ENCODE assay signal across 22 cellular contexts in genomic region chr20:50872562-50873288, GRCh38. TPM values are rescaled to one million over a fixed set of nuclear protein-coding genes. Genes with fewer than 3 reads are reported as not detected.
DNase-seq lines count a peak whose midpoint lies in the region; ATAC-seq and TF ChIP-seq lines count a peak whose summit lies in the region.
"Had no signal": no experiment of that assay in that cellular context is flagged by ENCODE, and none has a peak within 500 bp of the region (broad histone marks: within the 10 kb centered on the region; RNA-seq: fewer than 3 reads in every experiment).

No MANE protein-coding gene starts in this region.

- H3K9me3 ChIP-seq in BLaER1 = no peaks in the 10 kb centered on the region
- peaks cover 2% of the 10 kb centered on the region for H3K9me3 ChIP-seq in trophoblast cell (ENCODE audit: insufficient read depth, low read depth, low read length)
- no peaks in the 10 kb centered on the region for H3K9me3 ChIP-seq in breast epithelium
- H3K9me3 ChIP-seq: BE2C, psoas muscle, SK-N-SH, stomach, tibial artery had no signal

- peak overlapping the region; percentile 66 for H3K9ac ChIP-seq in BLaER1
- no peak overlapping the region for H3K9ac ChIP-seq in trophoblast cell (ENCODE audit: low read length)
- H3K9ac ChIP-seq: KMS-11, SK-N-SH had no signal

- H2AK5ac ChIP-seq in trophoblast cell (ENCODE audit: low read length) = peak overlapping the region; percentile 49

- H2BK120ac ChIP-seq in trophoblast cell (ENCODE audit: insufficient read depth, low read length, poor library complexity) = peak overlapping the region; percentile 27

- no peaks in the 10 kb centered on the region for H4K20me1 ChIP-seq in BLaER1

- H3K79me2 ChIP-seq in trophoblast cell (ENCODE audit: control insufficient read depth, insufficient read depth, low read length, poor library complexity) = peaks cover 4% of the 10 kb centered on the region

- H3K27me3 Mint-ChIP-seq in IgD-negative memory B cell = no peaks in the 10 kb centered on the region

- H3K36me3 Mint-ChIP-seq in IgD-negative memory B cell = no peaks in the 10 kb centered on the region

- no peak for ATAC-seq in HG02970 (IDR thresholded peaks at IDR 0.05; ENCODE audit: low FRiP score, unreplicated experiment)
- ATAC-seq: psoas muscle had no signal

- H2AFZ ChIP-seq in trophoblast cell (ENCODE audit: insufficient read depth, low read length, poor library complexity) = no peak overlapping the region

- H2BK12ac ChIP-seq in trophoblast cell (ENCODE audit: low read length) = peak overlapping the region; percentile 32

- no peak for TF ChIP-seq CTCF in breast epithelium (IDR thresholded peaks at IDR 0.05)

- H3K18ac ChIP-seq in trophoblast cell (ENCODE audit: low read length) = no peak overlapping the region

- H3K23ac ChIP-seq in trophoblast cell (ENCODE audit: low read length) = no peak overlapping the region

- WGBS in trophoblast cell (ENCODE audit: extremely low coverage, insufficient coverage, insufficient read length) = no CpG with 5 or more reads among the region's 13 CpGs

- intact Hi-C loops in breast epithelium (cut with DNase I; ENCODE audit: low total_unique reads) = no loop called here

- no peak overlapping the region for H3K4ac ChIP-seq in trophoblast cell (ENCODE audit: low read depth, low read length)

- DNase-seq in germinal center (ENCODE audit: low spot score) (peak; percentile 47), trophoblast cell (no peak), SIG-M5 treated with dmso at 0.1 percent for 504 hours (lab: John Stamatoyannopoulos, UW; ENCODE audit: unreplicated experiment) (no peak), breast epithelium (ENCODE audit: low spot score in 2 of 2) (no peak)
- DNase-seq: activated CD4-positive, alpha-beta T cell treated with anti-CD3 and anti-CD28 coated beads for 4 hours; activated CD8-positive, alpha-beta memory T cell treated with anti-CD3 and anti-CD28 coated beads for 24 hours; activated effector memory CD4-positive, alpha-beta T cell treated with anti-CD3 and anti-CD28 coated beads, Interleukin-2, amount 50 U/mL, for 16 hours; BE2C; islet precursor cell; NCI-H1417; NCI-H2029 treated with DMSO at 0.1 percent for 48 hours; NCI-H226; psoas muscle; SK-N-SH; stomach; tibial artery had no signal

- H3K4me3 ChIP-seq in BLaER1 = no peak overlapping the region
- H3K4me3 ChIP-seq in trophoblast cell (ENCODE audit: low read depth, low read length) = no peak overlapping the region
- H3K4me3 ChIP-seq in breast epithelium = no peak overlapping the region
- H3K4me3 ChIP-seq: psoas muscle, stomach, tibial artery had no signal

- peaks cover 69% of the 10 kb centered on the region for H3K4me1 ChIP-seq in BLaER1
- peaks cover 22 to 39% of the 10 kb centered on the region in 2 experiments for H3K4me1 ChIP-seq in trophoblast cell (ENCODE audit: control insufficient read depth in 1 of 2, insufficient read depth in 2 of 2, low read length in 2 of 2)
- no peaks in the 10 kb centered on the region for H3K4me1 ChIP-seq in breast epithelium
- H3K4me1 ChIP-seq: BE2C, psoas muscle, stomach, tibial artery had no signal

- H4K8ac ChIP-seq in trophoblast cell (ENCODE audit: low read depth, low read length) = no peak overlapping the region

- no peak overlapping the region for H4K12ac ChIP-seq in trophoblast cell (ENCODE audit: low read depth, low read length)

- H3K9me3 Mint-ChIP-seq in IgD-negative memory B cell = no peaks in the 10 kb centered on the region
- H3K9me3 Mint-ChIP-seq: T-helper 1 cell treated with Interleukin-12 subunit alpha and Interleukin-12 subunit beta and Interleukin-4 antibody, amounts not matched to agents 30 μg/mL and 1 μg/mL, for 36 hours had no signal

- H3K4me1 Mint-ChIP-seq in IgD-negative memory B cell = peaks cover 3 to 13% (median 12%) of the 10 kb centered on the region in 3 donors

- H3K27me3 ChIP-seq in BLaER1 (no peaks in the 10 kb centered on the region), trophoblast cell (ENCODE audit: insufficient read depth, low read length) (no peaks in the 10 kb centered on the region), breast epithelium (no peaks in the 10 kb centered on the region)
- H3K27me3 ChIP-seq: BE2C, stomach, tibial artery had no signal

- H3K4me2 ChIP-seq in BLaER1 = peak overlapping the region; percentile 82
- H3K4me2 ChIP-seq in trophoblast cell (ENCODE audit: low read length) = no peak overlapping the region
- H3K4me2 ChIP-seq: KMS-11, SK-N-SH had no signal

- peak overlapping the region in 3 of 4 donors; percentile 39 to 62 (median 43) for H3K4me3 Mint-ChIP-seq in IgD-negative memory B cell
- H3K4me3 Mint-ChIP-seq: T-helper 1 cell treated with Interleukin-12 subunit alpha and Interleukin-12 subunit beta and Interleukin-4 antibody, amounts not matched to agents 30 μg/mL and 1 μg/mL, for 36 hours had no signal

- H3K27ac ChIP-seq in BLaER1 (peak overlapping the region; percentile 89), trophoblast cell (ENCODE audit: low read depth, low read length) (no peak overlapping the region), breast epithelium (no peak overlapping the region)
- H3K27ac ChIP-seq: epithelial cell of prostate, KMS-11, psoas muscle, stomach, tibial artery had no signal

- no peak overlapping the region for H3K14ac ChIP-seq in trophoblast cell (ENCODE audit: low read length)

- peak overlapping the region; percentile 48 for H4K91ac ChIP-seq in trophoblast cell (ENCODE audit: low read depth, low read length)

- peaks cover 16% of the 10 kb centered on the region for H3K79me1 ChIP-seq in trophoblast cell (ENCODE audit: low read length)

- H3K36me3 ChIP-seq in BLaER1 = peaks cover 58% of the 10 kb centered on the region
- H3K36me3 ChIP-seq in trophoblast cell (ENCODE audit: control insufficient read depth in 1 of 2, insufficient read depth in 2 of 2, low read length in 2 of 2) = no peaks in the 10 kb centered on the region
- no peaks in the 10 kb centered on the region for H3K36me3 ChIP-seq in breast epithelium
- H3K36me3 ChIP-seq: BE2C had no signal

- no peak overlapping the region for H2BK5ac ChIP-seq in trophoblast cell (ENCODE audit: low read depth, low read length, poor library complexity)

- H3K27ac Mint-ChIP-seq in IgD-negative memory B cell = peak overlapping the region; percentile 91 to 95 (median 93)
- H3K27ac Mint-ChIP-seq: T-helper 1 cell treated with Interleukin-12 subunit alpha and Interleukin-12 subunit beta and Interleukin-4 antibody, amounts not matched to agents 30 μg/mL and 1 μg/mL, for 36 hours had no signal

- no peak for TF ChIP-seq POLR2A in breast epithelium (IDR thresholded peaks at IDR 0.05)

RNA-seq across cellular contexts. Expression of gene ADNP, which starts 58.5 kb away (rescaled TPM):
- 10.3 TPM for polyA plus RNA-seq in IgD-negative memory B cell
- 89.6 and 91.5 TPM in 2 replicates for polyA plus RNA-seq in trophoblast cell (2013)
- total RNA-seq in breast epithelium = 10 to 100 TPM; 51.7 to 70.2 (median 60.0) TPM
